In genomic region chr2:30147715-30148611, GRCh38 we compare ENCODE assay signal across 8 cellular contexts. TPM values are rescaled to one million over a fixed set of nuclear protein-coding genes. Genes with fewer than 3 reads are reported as not detected.
DNase-seq lines count a peak whose midpoint lies in the region; ATAC-seq, FAIRE-seq and TF ChIP-seq lines count a peak whose summit lies in the region.

No MANE protein-coding gene starts in this region.

- H3K4me1 Mint-ChIP-seq in HFFc6 (ENCODE audit: low read depth) (peaks cover 56% of the 10 kb centered on the region), activated B cell treated with CpG ODN at 0.5 μM for 24 hours (peaks cover 58% of the 10 kb centered on the region)

- peak; percentile 97 for DNase-seq in GM03348 (ENCODE audit: low spot score)
- peak; percentile 30 for DNase-seq in HFFc6
- peak; percentile 48 to 58 for DNase-seq in NCI-H1930 (lab: John Stamatoyannopoulos, UW)
- DNase-seq in activated B cell treated with CpG ODN at 0.5 μM for 24 hours: peak; percentile 85
- peak; percentile 80 for DNase-seq in central memory CD4-positive, alpha-beta T cell
- DNase-seq in kidney: peak; percentile 95
- peak; percentile 83 for DNase-seq in stimulated activated CD4-positive, alpha-beta T cell treated with anti-CD3 and anti-CD28 coated beads, Interleukin-15, amount 100 ng/mL, for 24 hours

- H3K9me3 ChIP-seq in kidney (ENCODE audit: control insufficient read depth in 1 of 2, low read length in 2 of 2): no peaks in the 10 kb centered on the region

- H3K9me3 Mint-ChIP-seq in HFFc6 (no peaks in the 10 kb centered on the region), activated B cell treated with CpG ODN at 0.5 μM for 24 hours (no peaks in the 10 kb centered on the region)

- H3K4me3 ChIP-seq in kidney (ENCODE audit: low read length in 2 of 2): peak overlapping the region; percentile 69 to 74

- CTCF ChIA-PET in activated B cell treated with CpG ODN at 0.5 μM for 24 hours (lab: Charles Lee): interaction anchor here (1.0 to 6.6 kb wide), 9 partner anchors 9 to 566 kb away, joined by 3 to 62 read pairs (median 5); no protein-coding TSS in a partner anchor

- TF ChIP-seq CTCF in HFFc6 (IDR thresholded peaks at IDR 0.05) (peak; percentile 81), activated B cell treated with CpG ODN at 0.5 μM for 24 hours (IDR thresholded peaks at IDR 0.05) (no peak), kidney (IDR thresholded peaks at IDR 0.05; ENCODE audit: borderline replicate concordance, extremely low read depth, insufficient read depth) (peak; percentile 39)

- ATAC-seq in activated B cell treated with CpG ODN at 0.5 μM for 24 hours (ENCODE audit: low read depth): peak; percentile 9
- no peak for ATAC-seq in GM18517 (IDR thresholded peaks at IDR 0.05; ENCODE audit: unreplicated experiment)

- H3K4me3 Mint-ChIP-seq in HFFc6: peak overlapping the region; percentile 86
- peak overlapping the region; percentile 81 for H3K4me3 Mint-ChIP-seq in activated B cell treated with CpG ODN at 0.5 μM for 24 hours

- POLR2A ChIA-PET in activated B cell treated with CpG ODN at 0.5 μM for 24 hours (lab: Charles Lee): interaction anchor here (0.7 to 5.7 kb wide), 14 partner anchors 9 to 1813 kb away, joined by 3 to 59 read pairs (median 6); partner anchors contain the start of genes EHD3 and LBH

- peak overlapping the region; percentile 90 to 95 for H3K27ac ChIP-seq in kidney (ENCODE audit: low read depth in 2 of 2, low read length in 2 of 2)

- no peaks in the 10 kb centered on the region for H3K36me3 ChIP-seq in kidney (ENCODE audit: control insufficient read depth in 1 of 2, insufficient read depth in 2 of 2, low read length in 2 of 2)

- peaks cover 12 to 17% of the 10 kb centered on the region in 2 donors for H3K4me1 ChIP-seq in kidney (ENCODE audit: control insufficient read depth in 1 of 2, insufficient read depth in 1 of 2, low read depth in 1 of 2, low read length in 2 of 2)

- H3K9ac ChIP-seq in kidney (ENCODE audit: low read length in 2 of 2): peak overlapping the region in 1 of 2 donors; percentile 64

- intact Hi-C loops in activated B cell treated with CpG ODN at 0.5 μM for 24 hours (cut with micrococcal nuclease): loop anchor here (1.0 to 10.0 kb wide), 11 partner anchors 9 to 1915 kb away; partner anchors contain the start of genes FOSL2, GALNT14, LCLAT1 and MEMO1
- intact Hi-C loops in kidney (cut with DNase I): no loop called here

- H3K27ac Mint-ChIP-seq in HFFc6 (peak overlapping the region; percentile 78), activated B cell treated with CpG ODN at 0.5 μM for 24 hours (peak overlapping the region; percentile 80)

- peaks cover 21% of the 10 kb centered on the region for H3K36me3 Mint-ChIP-seq in HFFc6 (ENCODE audit: low read depth)
- peaks cover 37% of the 10 kb centered on the region for H3K36me3 Mint-ChIP-seq in activated B cell treated with CpG ODN at 0.5 μM for 24 hours (ENCODE audit: low read depth)

- H3K27me3 Mint-ChIP-seq in HFFc6 (ENCODE audit: insufficient read depth): peaks cover 2% of the 10 kb centered on the region; the same call in 1 of the 2 replicates
- no peaks in the 10 kb centered on the region for H3K27me3 Mint-ChIP-seq in activated B cell treated with CpG ODN at 0.5 μM for 24 hours

- FAIRE-seq in kidney (lab: Jason Lieb, UNC): no peak

RNA-seq across cellular contexts. Expression of gene YPEL5, which starts 1.2 kb away (rescaled TPM):
- 100 to 1,000 TPM in 1 of 6 experiments, 10 to 100 TPM in 5; 81.8 to 110 (median 88.4) TPM for total RNA-seq in HFFc6 (2021; fragmentation: NEBNext Ultra II Directional; extraction: Animal tissue kit (Norgen Biotek cat#: 25700))
- total RNA-seq in activated B cell treated with CpG ODN at 0.5 μM for 24 hours (56.7 and 57.4 TPM in 2 replicates), kidney (109 TPM)
- 102 TPM for polyA plus RNA-seq in kidney (ENCODE audit: insufficient read depth, low read depth, low replicate concordance)

Comparison
In these comparisons a context has a peak if more than half of its experiments do, and no peak if none do; other contexts are left out.
1. DNase-seq: peak in every context shown above with its lines; median percentile 97 in GM03348; 95 in kidney; 85 in activated B cell treated with CpG ODN at 0.5 μM for 24 hours; 83 in stimulated activated CD4-positive, alpha-beta T cell treated with anti-CD3 and anti-CD28 coated beads, Interleukin-15, amount 100 ng/mL, for 24 hours; 80 in central memory CD4-positive, alpha-beta T cell; 53 in NCI-H1930; 30 in HFFc6.